ENCODE assay signal across 8 cellular contexts in genomic region chr19:3699071-3699740, GRCh38. TPM values are rescaled to one million over a fixed set of nuclear protein-coding genes. Genes with fewer than 3 reads are reported as not detected.
DNase-seq lines count a peak whose midpoint lies in the region; ATAC-seq and TF ChIP-seq lines count a peak whose summit lies in the region.

No MANE protein-coding gene starts in this region.

- DNase-seq in CD4-positive, alpha-beta T cell: no peak
- DNase-seq in HT1080 (ENCODE audit: low read depth) (peak; percentile 36), fibroblast of lung (ENCODE audit: low read depth in 2 of 2) (peak; percentile 50 to 53), NCI-H1092 (lab: John Stamatoyannopoulos, UW) (no peak), NCI-H226 (no peak), LoVo (ENCODE audit: low spot score) (no peak)
- DNase-seq in activated CD4-positive, alpha-beta T cell treated with anti-CD3 and anti-CD28 coated beads, Interleukin-2, amount 10 ng/mL, durations not matched to agents 7 days and 5 days: peak; percentile 36
- DNase-seq in natural killer cell treated with Interleukin-12 subunit alpha and Interleukin-12 subunit beta and Interleukin-15 and Interleukin-18, amount 100 ng/mL, for 72 hours (ENCODE audit: low spot score): no peak

- no peak overlapping the region for H2AFZ ChIP-seq in fibroblast of lung (ENCODE audit: low read length)

- CTCF ChIA-PET in CD4-positive, alpha-beta T cell (lab: Charles Lee): no interaction called here
- CTCF ChIA-PET in activated CD4-positive, alpha-beta T cell treated with anti-CD3 and anti-CD28 coated beads, Interleukin-2, amount 10 ng/mL, durations not matched to agents 7 days and 5 days (lab: Charles Lee): interaction anchor here (0.7 to 1.6 kb wide), 2 partner anchors 28 to 121 kb away, joined by 3 to 4 read pairs; no protein-coding TSS in a partner anchor

- H3K4me1 ChIP-seq in fibroblast of lung (ENCODE audit: control insufficient read depth, extremely low read depth, insufficient read depth, low read length): peaks cover 3% of the 10 kb centered on the region

- peaks cover 4% of the 10 kb centered on the region for H3K36me3 ChIP-seq in fibroblast of lung (ENCODE audit: control insufficient read depth, insufficient read depth, low read length)

- ATAC-seq in CD4-positive, alpha-beta T cell (ENCODE audit: poor library complexity): peak; percentile 7
- no peak for ATAC-seq in natural killer cell treated with Interleukin-12 subunit alpha and Interleukin-12 subunit beta and Interleukin-15 and Interleukin-18, amount 100 ng/mL, for 72 hours

- TF ChIP-seq CTCF in CD4-positive, alpha-beta T cell (IDR thresholded peaks at IDR 0.05): no peak
- no peak for TF ChIP-seq CTCF in fibroblast of lung (conservative IDR thresholded peaks at IDR 0.05 in 1 of 2, IDR thresholded peaks at IDR 0.05 in 1 of 2; ENCODE audit: low read depth in 1 of 2, low read length in 2 of 2)

- peak overlapping the region; percentile 53 for H3K4me2 ChIP-seq in fibroblast of lung (ENCODE audit: extremely low read depth, insufficient read depth, low read length)

- H3K79me2 ChIP-seq in fibroblast of lung (ENCODE audit: control insufficient read depth, insufficient read depth, low read length): peaks cover 39% of the 10 kb centered on the region

- intact Hi-C loops in CD4-positive, alpha-beta T cell (cut with DNase I, micrococcal nuclease): loop anchor here in 1 of 2 experiments (10.0 kb wide), 1 partner anchor 506 kb away; no protein-coding TSS in a partner anchor

- POLR2A ChIA-PET in CD4-positive, alpha-beta T cell (lab: Charles Lee): interaction anchor here (1.9 to 5.3 kb wide), 3 partner anchors 9 to 63 kb away, joined by 6 to 49 read pairs (median 6); partner anchors contain the start of gene MRPL54
- POLR2A ChIA-PET in activated CD4-positive, alpha-beta T cell treated with anti-CD3 and anti-CD28 coated beads, Interleukin-2, amount 10 ng/mL, durations not matched to agents 7 days and 5 days (lab: Charles Lee): no interaction called here

- H3K36me3 Mint-ChIP-seq in CD4-positive, alpha-beta T cell (ENCODE audit: low read depth): no peaks in the 10 kb centered on the region
- H3K36me3 Mint-ChIP-seq in activated CD4-positive, alpha-beta T cell treated with anti-CD3 and anti-CD28 coated beads, Interleukin-2, amount 10 ng/mL, durations not matched to agents 7 days and 5 days (ENCODE audit: low read depth): no peaks in the 10 kb centered on the region
- no peaks in the 10 kb centered on the region for H3K36me3 Mint-ChIP-seq in natural killer cell treated with Interleukin-12 subunit alpha and Interleukin-12 subunit beta and Interleukin-15 and Interleukin-18, amount 100 ng/mL, for 72 hours

- no peaks in the 10 kb centered on the region for H3K27me3 Mint-ChIP-seq in CD4-positive, alpha-beta T cell
- H3K27me3 Mint-ChIP-seq in activated CD4-positive, alpha-beta T cell treated with anti-CD3 and anti-CD28 coated beads, Interleukin-2, amount 10 ng/mL, durations not matched to agents 7 days and 5 days: no peaks in the 10 kb centered on the region
- no peaks in the 10 kb centered on the region for H3K27me3 Mint-ChIP-seq in natural killer cell treated with Interleukin-12 subunit alpha and Interleukin-12 subunit beta and Interleukin-15 and Interleukin-18, amount 100 ng/mL, for 72 hours

- no peaks in the 10 kb centered on the region for H3K9me3 Mint-ChIP-seq in CD4-positive, alpha-beta T cell
- no peaks in the 10 kb centered on the region for H3K9me3 Mint-ChIP-seq in activated CD4-positive, alpha-beta T cell treated with anti-CD3 and anti-CD28 coated beads, Interleukin-2, amount 10 ng/mL, durations not matched to agents 7 days and 5 days
- H3K9me3 Mint-ChIP-seq in natural killer cell treated with Interleukin-12 subunit alpha and Interleukin-12 subunit beta and Interleukin-15 and Interleukin-18, amount 100 ng/mL, for 72 hours: no peaks in the 10 kb centered on the region

- H4K20me1 ChIP-seq in fibroblast of lung (ENCODE audit: control insufficient read depth, extremely low read depth, insufficient read depth, low read length): no peaks in the 10 kb centered on the region

- H3K9ac ChIP-seq in fibroblast of lung (ENCODE audit: insufficient read depth, low read length): peak overlapping the region; percentile 48

- H3K4me1 Mint-ChIP-seq in CD4-positive, alpha-beta T cell (ENCODE audit: low read depth): peaks cover 27% of the 10 kb centered on the region
- peaks cover 20% of the 10 kb centered on the region for H3K4me1 Mint-ChIP-seq in activated CD4-positive, alpha-beta T cell treated with anti-CD3 and anti-CD28 coated beads, Interleukin-2, amount 10 ng/mL, durations not matched to agents 7 days and 5 days
- peaks cover 11 to 27% of the 10 kb centered on the region in 2 donors for H3K4me1 Mint-ChIP-seq in natural killer cell treated with Interleukin-12 subunit alpha and Interleukin-12 subunit beta and Interleukin-15 and Interleukin-18, amount 100 ng/mL, for 72 hours (ENCODE audit: low read depth in 2 of 2)

- H3K4me3 ChIP-seq in fibroblast of lung (replicated peaks in 1 of 4; ENCODE audit: control extremely low read depth in 1 of 4, insufficient read depth in 1 of 4, low read depth in 3 of 4, low read length in 4 of 4): peak overlapping the region; percentile 44 to 86 (median 63)

- H3K27ac Mint-ChIP-seq in CD4-positive, alpha-beta T cell: peak overlapping the region; percentile 73
- H3K27ac Mint-ChIP-seq in activated CD4-positive, alpha-beta T cell treated with anti-CD3 and anti-CD28 coated beads, Interleukin-2, amount 10 ng/mL, durations not matched to agents 7 days and 5 days: peak overlapping the region; percentile 79
- H3K27ac Mint-ChIP-seq in natural killer cell treated with Interleukin-12 subunit alpha and Interleukin-12 subunit beta and Interleukin-15 and Interleukin-18, amount 100 ng/mL, for 72 hours: peak overlapping the region in 1 of 2 donors; percentile 83

- no peaks in the 10 kb centered on the region for H3K27me3 ChIP-seq in CD4-positive, alpha-beta T cell (ENCODE audit: control insufficient read depth, insufficient read depth, low read length)
- H3K27me3 ChIP-seq in fibroblast of lung (ENCODE audit: control insufficient read depth, insufficient read depth, low read length): no peaks in the 10 kb centered on the region

- no peaks in the 10 kb centered on the region for H3K9me3 ChIP-seq in CD4-positive, alpha-beta T cell (ENCODE audit: control insufficient read depth, low read length)
- no peaks in the 10 kb centered on the region for H3K9me3 ChIP-seq in fibroblast of lung (ENCODE audit: control insufficient read depth, insufficient read depth, low read depth, low read length)

- H3K4me3 Mint-ChIP-seq in CD4-positive, alpha-beta T cell: peak overlapping the region; percentile 91
- H3K4me3 Mint-ChIP-seq in activated CD4-positive, alpha-beta T cell treated with anti-CD3 and anti-CD28 coated beads, Interleukin-2, amount 10 ng/mL, durations not matched to agents 7 days and 5 days: peak overlapping the region; percentile 85
- peak overlapping the region; percentile 82 for H3K4me3 Mint-ChIP-seq in natural killer cell treated with Interleukin-12 subunit alpha and Interleukin-12 subunit beta and Interleukin-15 and Interleukin-18, amount 100 ng/mL, for 72 hours

- no peak overlapping the region for H3K27ac ChIP-seq in CD4-positive, alpha-beta T cell (ENCODE audit: low read depth, low read length)
- peak overlapping the region; percentile 27 for H3K27ac ChIP-seq in fibroblast of lung (ENCODE audit: insufficient read depth, low read length)

RNA-seq across cellular contexts. Expression of gene PIP5K1C, which starts 1.1 kb away (rescaled TPM):
- 10 to 100 TPM; 14.7 to 15.5 TPM for total RNA-seq in CD4-positive, alpha-beta T cell
- 8.9 and 15.5 TPM in 2 replicates for total RNA-seq in HT1080 (2014; rRNA removed; shearing (Covaris generic))
- polyA plus RNA-seq in HT1080 (2015; cell fraction: cytosol; rRNA removed): 11.4 and 13.3 TPM in 2 replicates
- polyA plus RNA-seq in HT1080 (2015; cell fraction: nucleus; rRNA removed): 10.0 and 11.8 TPM in 2 replicates
- 10 to 100 TPM; 18.7 to 19.5 TPM for total RNA-seq in activated CD4-positive, alpha-beta T cell treated with anti-CD3 and anti-CD28 coated beads, Interleukin-2, amount 10 ng/mL, durations not matched to agents 7 days and 5 days
- total RNA-seq in fibroblast of lung: 11.3 and 16.7 TPM in 2 replicates
- 8.7 and 12.9 TPM in 2 replicates for polyA plus RNA-seq in fibroblast of lung
- polyA plus RNA-seq in fibroblast of lung (2012): 31.0 and 38.1 TPM in 2 replicates
- polyA minus RNA-seq in fibroblast of lung (ENCODE audit: low replicate concordance): 107 and 113 TPM in 2 replicates
- total RNA-seq in natural killer cell treated with Interleukin-12 subunit alpha and Interleukin-12 subunit beta and Interleukin-15 and Interleukin-18, amount 100 ng/mL, for 72 hours: 10 to 100 TPM; 27.0 to 29.6 TPM

RNA-seq across cellular contexts. Expression of gene TJP3, which starts 9.0 kb away (rescaled TPM):
- 1 to 10 TPM; 8.2 to 9.0 TPM for total RNA-seq in CD4-positive, alpha-beta T cell
- total RNA-seq in HT1080 (2014; rRNA removed; shearing (Covaris generic)): 0.03 TPM in 1 of 2 replicates, not detected in the other
- polyA plus RNA-seq in HT1080 (2015; cell fraction: cytosol; rRNA removed): 0.02 TPM in 1 of 2 replicates, not detected in the other
- polyA plus RNA-seq in HT1080 (2015; cell fraction: nucleus; rRNA removed): 0.09 TPM in 1 of 2 replicates, not detected in the other
- 1 to 10 TPM; 2.7 to 3.5 TPM for total RNA-seq in activated CD4-positive, alpha-beta T cell treated with anti-CD3 and anti-CD28 coated beads, Interleukin-2, amount 10 ng/mL, durations not matched to agents 7 days and 5 days
- total RNA-seq in fibroblast of lung: not detected in 2 replicates
- polyA plus RNA-seq in fibroblast of lung: not detected in 2 replicates
- not detected in 2 replicates for polyA plus RNA-seq in fibroblast of lung (2012)
- polyA minus RNA-seq in fibroblast of lung (ENCODE audit: low replicate concordance): not detected in 2 replicates
- total RNA-seq in natural killer cell treated with Interleukin-12 subunit alpha and Interleukin-12 subunit beta and Interleukin-15 and Interleukin-18, amount 100 ng/mL, for 72 hours: 1 to 10 TPM in 1 of 2 donors, under 1 TPM in 1; 0.57 to 2.1 TPM

Comparison
In these comparisons a context has a peak if more than half of its experiments do, and no peak if none do; other contexts are left out.
1. DNase-seq: peak in HT1080 (single experiment), activated CD4-positive, alpha-beta T cell treated with anti-CD3 and anti-CD28 coated beads, Interleukin-2, amount 10 ng/mL, durations not matched to agents 7 days and 5 days (single experiment) and fibroblast of lung (2 of 2); none in CD4-positive, alpha-beta T cell (0 of 10), natural killer cell treated with Interleukin-12 subunit alpha and Interleukin-12 subunit beta and Interleukin-15 and Interleukin-18, amount 100 ng/mL, for 72 hours (single experiment), NCI-H1092 (single experiment), NCI-H226 (single experiment) and LoVo (single experiment).
2. Peak in every context shown above with its lines, with median percentiles within 50 percentile points of each other: H3K4me3 Mint-ChIP-seq.